1 cellular context compared by ENCODE assay signal in genomic region chrX:18674788-18675735, GRCh38.
TF ChIP-seq lines count a peak whose summit lies in the region.

No MANE protein-coding gene starts in this region.

TF ChIP-seq in GM23338, 12 proteins besides CTCF, POLR2A, EP300 and RAD21 (continued from another document):
- TF ChIP-seq, protein P1, sequence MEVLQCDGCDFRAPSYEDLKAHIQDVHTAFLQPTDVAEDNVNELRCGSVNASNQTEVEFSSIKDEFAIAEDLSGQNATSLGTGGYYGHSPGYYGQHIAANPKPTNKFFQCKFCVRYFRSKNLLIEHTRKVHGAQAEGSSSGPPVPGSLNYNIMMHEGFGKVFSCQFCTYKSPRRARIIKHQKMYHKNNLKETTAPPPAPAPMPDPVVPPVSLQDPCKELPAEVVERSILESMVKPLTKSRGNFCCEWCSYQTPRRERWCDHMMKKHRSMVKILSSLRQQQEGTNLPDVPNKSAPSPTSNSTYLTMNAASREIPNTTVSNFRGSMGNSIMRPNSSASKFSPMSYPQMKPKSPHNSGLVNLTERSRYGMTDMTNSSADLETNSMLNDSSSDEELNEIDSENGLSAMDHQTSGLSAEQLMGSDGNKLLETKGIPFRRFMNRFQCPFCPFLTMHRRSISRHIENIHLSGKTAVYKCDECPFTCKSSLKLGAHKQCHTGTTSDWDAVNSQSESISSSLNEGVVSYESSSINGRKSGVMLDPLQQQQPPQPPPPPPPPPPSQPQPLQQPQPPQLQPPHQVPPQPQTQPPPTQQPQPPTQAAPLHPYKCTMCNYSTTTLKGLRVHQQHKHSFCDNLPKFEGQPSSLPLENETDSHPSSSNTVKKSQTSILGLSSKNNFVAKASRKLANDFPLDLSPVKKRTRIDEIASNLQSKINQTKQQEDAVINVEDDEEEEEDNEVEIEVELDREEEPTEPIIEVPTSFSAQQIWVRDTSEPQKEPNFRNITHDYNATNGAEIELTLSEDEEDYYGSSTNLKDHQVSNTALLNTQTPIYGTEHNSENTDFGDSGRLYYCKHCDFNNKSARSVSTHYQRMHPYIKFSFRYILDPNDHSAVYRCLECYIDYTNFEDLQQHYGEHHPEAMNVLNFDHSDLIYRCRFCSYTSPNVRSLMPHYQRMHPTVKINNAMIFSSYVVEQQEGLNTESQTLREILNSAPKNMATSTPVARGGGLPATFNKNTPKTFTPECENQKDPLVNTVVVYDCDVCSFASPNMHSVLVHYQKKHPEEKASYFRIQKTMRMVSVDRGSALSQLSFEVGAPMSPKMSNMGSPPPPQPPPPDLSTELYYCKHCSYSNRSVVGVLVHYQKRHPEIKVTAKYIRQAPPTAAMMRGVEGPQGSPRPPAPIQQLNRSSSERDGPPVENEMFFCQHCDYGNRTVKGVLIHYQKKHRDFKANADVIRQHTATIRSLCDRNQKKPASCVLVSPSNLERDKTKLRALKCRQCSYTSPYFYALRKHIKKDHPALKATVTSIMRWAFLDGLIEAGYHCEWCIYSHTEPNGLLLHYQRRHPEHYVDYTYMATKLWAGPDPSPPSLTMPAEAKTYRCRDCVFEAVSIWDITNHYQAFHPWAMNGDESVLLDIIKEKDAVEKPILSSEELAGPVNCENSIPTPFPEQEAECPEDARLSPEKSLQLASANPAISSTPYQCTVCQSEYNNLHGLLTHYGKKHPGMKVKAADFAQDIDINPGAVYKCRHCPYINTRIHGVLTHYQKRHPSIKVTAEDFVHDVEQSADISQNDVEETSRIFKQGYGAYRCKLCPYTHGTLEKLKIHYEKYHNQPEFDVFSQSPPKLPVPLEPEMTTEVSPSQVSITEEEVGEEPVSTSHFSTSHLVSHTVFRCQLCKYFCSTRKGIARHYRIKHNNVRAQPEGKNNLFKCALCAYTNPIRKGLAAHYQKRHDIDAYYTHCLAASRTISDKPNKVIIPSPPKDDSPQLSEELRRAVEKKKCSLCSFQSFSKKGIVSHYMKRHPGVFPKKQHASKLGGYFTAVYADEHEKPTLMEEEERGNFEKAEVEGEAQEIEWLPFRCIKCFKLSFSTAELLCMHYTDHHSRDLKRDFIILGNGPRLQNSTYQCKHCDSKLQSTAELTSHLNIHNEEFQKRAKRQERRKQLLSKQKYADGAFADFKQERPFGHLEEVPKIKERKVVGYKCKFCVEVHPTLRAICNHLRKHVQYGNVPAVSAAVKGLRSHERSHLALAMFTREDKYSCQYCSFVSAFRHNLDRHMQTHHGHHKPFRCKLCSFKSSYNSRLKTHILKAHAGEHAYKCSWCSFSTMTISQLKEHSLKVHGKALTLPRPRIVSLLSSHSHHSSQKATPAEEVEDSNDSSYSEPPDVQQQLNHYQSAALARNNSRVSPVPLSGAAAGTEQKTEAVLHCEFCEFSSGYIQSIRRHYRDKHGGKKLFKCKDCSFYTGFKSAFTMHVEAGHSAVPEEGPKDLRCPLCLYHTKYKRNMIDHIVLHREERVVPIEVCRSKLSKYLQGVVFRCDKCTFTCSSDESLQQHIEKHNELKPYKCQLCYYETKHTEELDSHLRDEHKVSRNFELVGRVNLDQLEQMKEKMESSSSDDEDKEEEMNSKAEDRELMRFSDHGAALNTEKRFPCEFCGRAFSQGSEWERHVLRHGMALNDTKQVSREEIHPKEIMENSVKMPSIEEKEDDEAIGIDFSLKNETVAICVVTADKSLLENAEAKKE (CRISPR knock-in tag; IDR thresholded peaks at IDR 0.05), result no peak
- no peak for TF ChIP-seq REST (IDR thresholded peaks at IDR 0.05; ENCODE audit: unreplicated experiment)
